ENCODE assay signal across 8 cellular contexts in genomic region chr17:75096082-75096625, GRCh38. TPM values are rescaled to one million over a fixed set of nuclear protein-coding genes. Genes with fewer than 3 reads are reported as not detected.
DNase-seq lines count a peak whose midpoint lies in the region; ATAC-seq and TF ChIP-seq lines count a peak whose summit lies in the region.

No MANE protein-coding gene starts in this region.

- TF ChIP-seq CTCF in SK-N-SH (IDR thresholded peaks at IDR 0.05), result no peak

- ATAC-seq in GM19351 (IDR thresholded peaks at IDR 0.05; ENCODE audit: unreplicated experiment) (no peak), GM21576 (IDR thresholded peaks at IDR 0.05; ENCODE audit: unreplicated experiment) (no peak)

- no peak; a peak in 1 of 4 replicates for TF ChIP-seq EP300 in SK-N-SH (IDR thresholded peaks at IDR 0.05; ENCODE audit: borderline replicate concordance in 1 of 2, low read depth in 1 of 2, low read length in 1 of 2)

- no peak for TF ChIP-seq RAD21 in SK-N-SH (IDR thresholded peaks at IDR 0.05; ENCODE audit: low read length)

- peak; percentile 74 for DNase-seq in GM23248
- no peak for DNase-seq in SK-N-SH
- peak; percentile 34 for DNase-seq in globus pallidus (ENCODE audit: low spot score)
- peak; percentile 47 for DNase-seq in pulmonary artery endothelial cell (ENCODE audit: low read depth, low spot score)
- no peak for DNase-seq in NCI-H2081 treated with DMSO at 0.1 percent for 48 hours (lab: John Stamatoyannopoulos, UW)
- no peak for DNase-seq in NCI-H1694 (lab: John Stamatoyannopoulos, UW)

- H3K4me2 ChIP-seq in GM23248 (ENCODE audit: unreplicated experiment), result peak overlapping the region; percentile 8
- H3K4me2 ChIP-seq in SK-N-SH, result peak overlapping the region; percentile 42

- CTCF ChIA-PET in SK-N-SH (lab: Yijun Ruan, JAX), result interaction anchor here (1.0 to 3.0 kb wide), 3 partner anchors 9 to 134 kb away, joined by 3 to 43 read pairs (median 7); no protein-coding TSS in a partner anchor

- H3K9me2 ChIP-seq in GM23248 (ENCODE audit: insufficient read depth), result no peaks in the 10 kb centered on the region
- H3K9me2 ChIP-seq in SK-N-SH, result no peaks in the 10 kb centered on the region

- no peaks in the 10 kb centered on the region for H3F3A ChIP-seq in GM23248 (ENCODE audit: insufficient read depth)
- peaks cover 2% of the 10 kb centered on the region for H3F3A ChIP-seq in SK-N-SH (replicated peaks; ENCODE audit: insufficient read depth)

- WGBS in GM23248 (ENCODE audit: low coverage in 1 of 2, low lambda C conversion rate in 2 of 2, missing lambda C conversion rate in 2 of 2), 2 experiments, result 53 to 56% methylated on average over 9 to 14 of the region's 14 CpGs
- 61% methylated on average over 14 of the region's 14 CpGs for WGBS in SK-N-SH (ENCODE audit: low lambda C conversion rate)

- H3K27ac ChIP-seq in GM23248 (no peak overlapping the region), SK-N-SH (ENCODE audit: low read depth in 2 of 2, low read length in 1 of 2) (no peak overlapping the region)

- no peak overlapping the region for H3K4me3 ChIP-seq in GM23248
- no peak overlapping the region for H3K4me3 ChIP-seq in SK-N-SH (ENCODE audit: low read depth in 2 of 2, low read length in 1 of 2)

- no peak overlapping the region for H2AFZ ChIP-seq in GM23248
- H2AFZ ChIP-seq in SK-N-SH (ENCODE audit: low read depth), result no peak overlapping the region; the same call in 1 of the 2 replicates

- no peaks in the 10 kb centered on the region for H3K36me3 ChIP-seq in GM23248 (ENCODE audit: low read depth)
- no peaks in the 10 kb centered on the region for H3K36me3 ChIP-seq in SK-N-SH (replicated peaks in 1 of 2; ENCODE audit: control insufficient read depth in 1 of 2, insufficient read depth in 2 of 2, low read length in 1 of 2)

- peaks cover 8% of the 10 kb centered on the region for H3K4me1 ChIP-seq in GM23248 (ENCODE audit: insufficient read depth)
- peaks cover 0 to 2% of the 10 kb centered on the region in 2 experiments; a peak in 1 of 4 replicates for H3K4me1 ChIP-seq in SK-N-SH (ENCODE audit: control insufficient read depth in 1 of 2, insufficient read depth in 2 of 2, low read depth in 1 of 2, low read length in 1 of 2)

- in situ Hi-C loops in GM23248 (cut with MboI), result no loop called here

- H3K79me2 ChIP-seq in GM23248 (ENCODE audit: insufficient read depth), result no peaks in the 10 kb centered on the region
- no peaks in the 10 kb centered on the region for H3K79me2 ChIP-seq in SK-N-SH (ENCODE audit: insufficient read depth)

- H3K9me3 ChIP-seq in GM23248 (ENCODE audit: low read depth), result no peaks in the 10 kb centered on the region
- no peaks in the 10 kb centered on the region for H3K9me3 ChIP-seq in SK-N-SH

- H4K20me1 ChIP-seq in GM23248 (ENCODE audit: insufficient read depth), result no peaks in the 10 kb centered on the region
- no peaks in the 10 kb centered on the region for H4K20me1 ChIP-seq in SK-N-SH (ENCODE audit: insufficient read depth)

- POLR2A ChIA-PET in SK-N-SH (lab: Yijun Ruan, JAX), result no interaction called here

- H3K27me3 ChIP-seq in GM23248 (replicated peaks; ENCODE audit: insufficient read depth) (no peaks in the 10 kb centered on the region), SK-N-SH (ENCODE audit: insufficient read depth) (no peaks in the 10 kb centered on the region)

- H3K9ac ChIP-seq in GM23248 (no peak overlapping the region), SK-N-SH (no peak overlapping the region)

TF ChIP-seq in SK-N-SH, 30 proteins besides CTCF, POLR2A, EP300 and RAD21:
- TF ChIP-seq TEAD4 (IDR thresholded peaks at IDR 0.05; ENCODE audit: borderline replicate concordance, insufficient read depth), result peak; percentile 70
- 0 out of 2 replicates have a peak, but pooled peaks have one; percentile 39 for TF ChIP-seq MAX (IDR thresholded peaks at IDR 0.05; ENCODE audit: low read depth)
- TF ChIP-seq ZBTB33 (IDR thresholded peaks at IDR 0.05; ENCODE audit: borderline replicate concordance, low read depth), result no peak
- TF ChIP-seq NFIC (IDR thresholded peaks at IDR 0.05; ENCODE audit: borderline replicate concordance), result peak; percentile 93
- TF ChIP-seq POLR2AphosphoS5 (IDR thresholded peaks at IDR 0.05; ENCODE audit: low read depth, low read length), result peak; percentile 43; the same call in 1 of the 2 replicates

RNA-seq across cellular contexts. Expression of gene SLC16A5, which starts 8.4 kb away (rescaled TPM):
- 10.6 and 11.1 TPM in 2 replicates for total RNA-seq in GM23248 (2014; rRNA removed; shearing (Covaris generic))
- polyA plus RNA-seq in GM23248 (2016; fragmentation: Nextera tagmentation; extraction: Ambion mirVana) (4.8 and 5.4 TPM in 2 replicates), SK-N-SH (2012; rRNA removed) (0.03 and 0.06 TPM in 2 replicates)
- 0.03 TPM in 1 of 2 replicates, not detected in the other for polyA plus RNA-seq in SK-N-SH (2012; cell fraction: cytosol; rRNA removed)
- 0.06 TPM in 1 of 2 replicates, not detected in the other for polyA plus RNA-seq in SK-N-SH (2012; cell fraction: nucleus; rRNA removed)
- 5.0 and 7.1 TPM in 2 replicates for total RNA-seq in pulmonary artery endothelial cell

RNA-seq across cellular contexts. Expression of gene ARMC7, which starts 13.6 kb away (rescaled TPM):
- total RNA-seq in GM23248 (2014; rRNA removed; shearing (Covaris generic)), result 1.3 and 3.8 TPM in 2 replicates
- polyA plus RNA-seq in GM23248 (2016; fragmentation: Nextera tagmentation; extraction: Ambion mirVana) (9.8 and 11.3 TPM in 2 replicates), SK-N-SH (2012; rRNA removed) (7.3 and 10.8 TPM in 2 replicates)
- 5.9 and 7.9 TPM in 2 replicates for polyA plus RNA-seq in SK-N-SH (2012; cell fraction: cytosol; rRNA removed)
- polyA plus RNA-seq in SK-N-SH (2012; cell fraction: nucleus; rRNA removed), result 10.6 and 11.4 TPM in 2 replicates
- 2.4 and 4.1 TPM in 2 replicates for total RNA-seq in pulmonary artery endothelial cell

RNA-seq across cellular contexts. Expression of gene NT5C, which starts 35.4 kb away (rescaled TPM):
- total RNA-seq in GM23248 (2014; rRNA removed; shearing (Covaris generic)), result 51.5 and 60.8 TPM in 2 replicates
- 66.5 and 67.9 TPM in 2 replicates for polyA plus RNA-seq in GM23248 (2016; fragmentation: Nextera tagmentation; extraction: Ambion mirVana)
- polyA plus RNA-seq in SK-N-SH (2012; rRNA removed), result 111 and 114 TPM in 2 replicates
- polyA plus RNA-seq in SK-N-SH (2012; cell fraction: cytosol; rRNA removed), result 53.5 and 66.8 TPM in 2 replicates
- polyA plus RNA-seq in SK-N-SH (2012; cell fraction: nucleus; rRNA removed), result 316 and 454 TPM in 2 replicates
- 9.5 TPM in 2 replicates for total RNA-seq in pulmonary artery endothelial cell

RNA-seq across cellular contexts. Expression of gene KCTD2, which starts 49.1 kb away (rescaled TPM):
- total RNA-seq in GM23248 (2014; rRNA removed; shearing (Covaris generic)), result 19.9 and 25.5 TPM in 2 replicates
- polyA plus RNA-seq in GM23248 (2016; fragmentation: Nextera tagmentation; extraction: Ambion mirVana) (6.5 and 7.7 TPM in 2 replicates), SK-N-SH (2012; rRNA removed) (27.5 and 34.2 TPM in 2 replicates)
- polyA plus RNA-seq in SK-N-SH (2012; cell fraction: cytosol; rRNA removed), result 22.2 and 28.7 TPM in 2 replicates
- 25.7 and 26.5 TPM in 2 replicates for polyA plus RNA-seq in SK-N-SH (2012; cell fraction: nucleus; rRNA removed)
- total RNA-seq in pulmonary artery endothelial cell, result 14.4 and 17.5 TPM in 2 replicates

RNA-seq across cellular contexts. Expression of gene ATP5PD, which starts 49.4 kb away (rescaled TPM):
- total RNA-seq in GM23248 (2014; rRNA removed; shearing (Covaris generic)), result 215 and 287 TPM in 2 replicates
- polyA plus RNA-seq in GM23248 (2016; fragmentation: Nextera tagmentation; extraction: Ambion mirVana), result 511 and 522 TPM in 2 replicates
- 354 and 454 TPM in 2 replicates for polyA plus RNA-seq in SK-N-SH (2012; rRNA removed)
- 479 and 520 TPM in 2 replicates for polyA plus RNA-seq in SK-N-SH (2012; cell fraction: cytosol; rRNA removed)
- 154 and 185 TPM in 2 replicates for polyA plus RNA-seq in SK-N-SH (2012; cell fraction: nucleus; rRNA removed)
- total RNA-seq in pulmonary artery endothelial cell, result 173 and 218 TPM in 2 replicates

Comparison
In these comparisons a context has a peak if more than half of its experiments do, and no peak if none do; other contexts are left out.
1. DNase-seq: peak in GM23248 (single experiment), globus pallidus (single experiment) and pulmonary artery endothelial cell (single experiment); none in SK-N-SH (single experiment), NCI-H2081 treated with DMSO at 0.1 percent for 48 hours (single experiment) and NCI-H1694 (single experiment).